Comparison of ENCODE assay signal across 22 cellular contexts in the genomic region with DNA sequence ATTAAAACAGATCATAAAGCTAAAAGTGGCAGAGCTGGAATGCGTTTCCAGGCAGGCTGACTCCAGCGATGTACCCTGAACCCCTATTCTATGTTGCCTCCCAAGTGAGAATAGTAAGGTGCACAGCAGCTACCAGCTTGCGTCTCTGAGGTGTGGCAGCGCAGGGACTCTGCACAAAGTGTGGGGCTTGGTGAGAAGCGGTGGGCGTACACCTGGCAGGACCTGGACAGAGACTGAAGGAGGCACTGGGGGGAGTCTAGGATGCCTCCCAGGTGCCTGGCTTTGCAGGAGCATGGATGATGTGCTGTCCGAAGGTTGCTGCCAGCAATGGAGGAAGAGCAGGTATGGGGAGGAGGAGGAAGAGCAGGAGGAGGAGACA. TPM values are rescaled to one million over a fixed set of nuclear protein-coding genes. Genes with fewer than 3 reads are reported as not detected.
A peak's percentile ranks its signal among the peaks of the same experiment; 100 is the strongest.
DNase-seq lines count a peak whose midpoint lies in the region; ATAC-seq and TF ChIP-seq lines count a peak whose summit lies in the region.
"Had no signal": no experiment of that assay in that cellular context is flagged by ENCODE, and none has a peak within 500 bp of the region (broad histone marks: within the 10 kb centered on the region; RNA-seq: fewer than 3 reads in every experiment).

No MANE protein-coding gene starts in this region.

- no peak overlapping the region for H3K27ac Mint-ChIP-seq in CD8-positive, alpha-beta T cell
- H3K27ac Mint-ChIP-seq: activated CD4-positive, alpha-beta T cell treated with anti-CD3 and anti-CD28 coated beads, Interleukin-2, amount 10 ng/mL, durations not matched to agents 7 days and 5 days; WTC11 had no signal

- H3K36me3 Mint-ChIP-seq in CD8-positive, alpha-beta T cell, result peaks cover 85% of the 10 kb centered on the region

- POLR2A ChIA-PET in CD8-positive, alpha-beta T cell (lab: Charles Lee), result no interaction called here

- no peaks in the 10 kb centered on the region for H3K4me1 Mint-ChIP-seq in CD8-positive, alpha-beta T cell (ENCODE audit: low read depth)
- H3K4me1 Mint-ChIP-seq: activated CD4-positive, alpha-beta T cell treated with anti-CD3 and anti-CD28 coated beads, Interleukin-2, amount 10 ng/mL, durations not matched to agents 7 days and 5 days had no signal

- no peaks in the 10 kb centered on the region for H3K27me3 Mint-ChIP-seq in CD8-positive, alpha-beta T cell (ENCODE audit: low read depth)
- H3K27me3 Mint-ChIP-seq: activated CD4-positive, alpha-beta T cell treated with anti-CD3 and anti-CD28 coated beads, Interleukin-2, amount 10 ng/mL, durations not matched to agents 7 days and 5 days had no signal

- no peaks in the 10 kb centered on the region for H3K36me3 ChIP-seq in right atrium auricular region
- peaks cover 0 to 82% (median 0%) of the 10 kb centered on the region in 9 donors for H3K36me3 ChIP-seq in heart left ventricle
- peaks cover 19% of the 10 kb centered on the region for H3K36me3 ChIP-seq in CD8-positive, alpha-beta T cell (ENCODE audit: insufficient read depth, low read length)

- no peak overlapping the region for H3K4me3 Mint-ChIP-seq in CD8-positive, alpha-beta T cell
- H3K4me3 Mint-ChIP-seq: activated CD4-positive, alpha-beta T cell treated with anti-CD3 and anti-CD28 coated beads, Interleukin-2, amount 10 ng/mL, durations not matched to agents 7 days and 5 days; WTC11 had no signal

- H3K4me3 ChIP-seq in right atrium auricular region (no peak overlapping the region), heart left ventricle (no peak overlapping the region), coronary artery (no peak overlapping the region)
- H3K4me3 ChIP-seq in CD8-positive, alpha-beta T cell (ENCODE audit: low read depth, low read length), result no peak overlapping the region
- H3K4me3 ChIP-seq: BLaER1, body of pancreas, dorsolateral prefrontal cortex, prostate gland, SJCRH30, stomach, tibial artery had no signal

- no peak for ATAC-seq in heart left ventricle
- ATAC-seq in CD8-positive, alpha-beta T cell, result no peak
- ATAC-seq: body of pancreas had no signal

- intact Hi-C loops in heart left ventricle (cut with DNase I), result loop anchor here in 1 of 10 donors (10.0 kb wide), 1 partner anchor 93 kb away; no protein-coding TSS in a partner anchor
- intact Hi-C loops in CD8-positive, alpha-beta T cell (cut with DNase I, micrococcal nuclease), result no loop called here

- H3K27me3 ChIP-seq in right atrium auricular region (no peaks in the 10 kb centered on the region), heart left ventricle (no peaks in the 10 kb centered on the region)
- H3K27me3 ChIP-seq in CD8-positive, alpha-beta T cell (ENCODE audit: insufficient read depth, low read length), result no peaks in the 10 kb centered on the region
- H3K27me3 ChIP-seq: BLaER1, body of pancreas, dorsolateral prefrontal cortex, SJCRH30, stomach, tibial artery had no signal

- WGBS in heart left ventricle, 4 donors, result 93 to 96% (median 95%) methylated on average over 7 of the region's 7 CpGs

- CTCF ChIA-PET in CD8-positive, alpha-beta T cell (lab: Charles Lee), result interaction anchor here (1.1 kb wide), 1 partner anchor 92 kb away, joined by 3 read pairs; no protein-coding TSS in a partner anchor

- no peak for TF ChIP-seq POLR2A in heart left ventricle (IDR thresholded peaks at IDR 0.05)

- H3K9me3 Mint-ChIP-seq in CD8-positive, alpha-beta T cell, result no peaks in the 10 kb centered on the region
- H3K9me3 Mint-ChIP-seq: activated CD4-positive, alpha-beta T cell treated with anti-CD3 and anti-CD28 coated beads, Interleukin-2, amount 10 ng/mL, durations not matched to agents 7 days and 5 days had no signal

- TF ChIP-seq CTCF in right atrium auricular region (IDR thresholded peaks at IDR 0.05), result no peak
- no peak for TF ChIP-seq CTCF in heart left ventricle (IDR thresholded peaks at IDR 0.05)
- no peak for TF ChIP-seq CTCF in coronary artery (IDR thresholded peaks at IDR 0.05)
- TF ChIP-seq CTCF in CD8-positive, alpha-beta T cell (IDR thresholded peaks at IDR 0.05), result no peak

- H3K9me3 ChIP-seq in right atrium auricular region (no peaks in the 10 kb centered on the region), heart left ventricle (no peaks in the 10 kb centered on the region)
- H3K9me3 ChIP-seq in CD8-positive, alpha-beta T cell (ENCODE audit: low read length), result no peaks in the 10 kb centered on the region
- H3K9me3 ChIP-seq: BLaER1, body of pancreas, prostate gland, stomach, tibial artery had no signal

- DNase-seq in right atrium auricular region (ENCODE audit: low spot score) (peak; percentile 46), heart left ventricle (no peak), coronary artery (ENCODE audit: low spot score) (peak; percentile 55), mucosa of gallbladder (ENCODE audit: low spot score) (peak; percentile 6), ureter (ENCODE audit: low spot score) (peak; percentile 34), cerebellar cortex (ENCODE audit: low spot score) (no peak), Kasumi-1 (lab: John Stamatoyannopoulos, UW) (no peak)
- no peak for DNase-seq in CD8-positive, alpha-beta T cell
- DNase-seq: activated CD4-positive, alpha-beta T cell treated with anti-CD3 and anti-CD28 coated beads, Interleukin-2, amount 10 ng/mL, durations not matched to agents 7 days and 5 days; activated effector memory CD4-positive, alpha-beta T cell treated with Interleukin-2 at 50 U/mL for 16 hours; body of pancreas; cerebellar nuclear complex; dorsolateral prefrontal cortex; kidney; NCI-H1436; NCI-H446; SJCRH30; stomach had no signal

- no peak overlapping the region for H3K27ac ChIP-seq in right atrium auricular region
- peak overlapping the region in 1 of 12 donors; percentile 31 for H3K27ac ChIP-seq in heart left ventricle
- H3K27ac ChIP-seq in coronary artery, result no peak overlapping the region
- H3K27ac ChIP-seq in CD8-positive, alpha-beta T cell (ENCODE audit: low read depth, low read length), result no peak overlapping the region
- H3K27ac ChIP-seq: BLaER1, body of pancreas, prostate gland, SJCRH30, tibial artery had no signal

- H3K4me1 ChIP-seq in right atrium auricular region (no peaks in the 10 kb centered on the region), heart left ventricle (peaks cover 0 to 5% (median 0%) of the 10 kb centered on the region in 12 donors)
- no peaks in the 10 kb centered on the region for H3K4me1 ChIP-seq in CD8-positive, alpha-beta T cell (ENCODE audit: insufficient read depth, low read length)
- H3K4me1 ChIP-seq: BLaER1, body of pancreas, prostate gland, SJCRH30, stomach, tibial artery had no signal

RNA-seq across cellular contexts. Expression of a gene that starts 42.9 kb away (rescaled TPM):
- total RNA-seq in right atrium auricular region (1 to 10 TPM; 2.8 to 5.3 TPM), heart left ventricle (10 to 100 TPM in 1 of 9 donors, 1 to 10 TPM in 8; 2.3 to 16.8 (median 3.0) TPM), mucosa of gallbladder (17.6 TPM), ureter (24.7 TPM)
- polyA plus RNA-seq in heart left ventricle, result 1 to 10 TPM; 1.0 to 1.1 TPM
- 10 to 100 TPM; 10.6 to 12.1 TPM for total RNA-seq in CD8-positive, alpha-beta T cell

RNA-seq across cellular contexts. Expression of a gene that starts 43.0 kb away (rescaled TPM):
- total RNA-seq in right atrium auricular region (10 to 100 TPM; 22.9 to 29.8 TPM), heart left ventricle (10 to 100 TPM; 18.8 to 42.8 (median 36.5) TPM), mucosa of gallbladder (45.1 TPM), ureter (44.6 TPM)
- 10 to 100 TPM in 1 of 2 donors, 1 to 10 TPM in 1; 7.8 to 11.6 TPM for polyA plus RNA-seq in heart left ventricle
- 10 to 100 TPM; 17.3 to 19.2 TPM for total RNA-seq in CD8-positive, alpha-beta T cell

Comparison
In these comparisons a context has a peak if more than half of its experiments do, and no peak if none do; other contexts are left out.
1. DNase-seq: peak in right atrium auricular region (single experiment), coronary artery (single experiment), mucosa of gallbladder (single experiment) and ureter (single experiment); none in heart left ventricle (0 of 5), CD8-positive, alpha-beta T cell (0 of 7), cerebellar cortex (single experiment) and Kasumi-1 (0 of 2).